In the genomic region with DNA sequence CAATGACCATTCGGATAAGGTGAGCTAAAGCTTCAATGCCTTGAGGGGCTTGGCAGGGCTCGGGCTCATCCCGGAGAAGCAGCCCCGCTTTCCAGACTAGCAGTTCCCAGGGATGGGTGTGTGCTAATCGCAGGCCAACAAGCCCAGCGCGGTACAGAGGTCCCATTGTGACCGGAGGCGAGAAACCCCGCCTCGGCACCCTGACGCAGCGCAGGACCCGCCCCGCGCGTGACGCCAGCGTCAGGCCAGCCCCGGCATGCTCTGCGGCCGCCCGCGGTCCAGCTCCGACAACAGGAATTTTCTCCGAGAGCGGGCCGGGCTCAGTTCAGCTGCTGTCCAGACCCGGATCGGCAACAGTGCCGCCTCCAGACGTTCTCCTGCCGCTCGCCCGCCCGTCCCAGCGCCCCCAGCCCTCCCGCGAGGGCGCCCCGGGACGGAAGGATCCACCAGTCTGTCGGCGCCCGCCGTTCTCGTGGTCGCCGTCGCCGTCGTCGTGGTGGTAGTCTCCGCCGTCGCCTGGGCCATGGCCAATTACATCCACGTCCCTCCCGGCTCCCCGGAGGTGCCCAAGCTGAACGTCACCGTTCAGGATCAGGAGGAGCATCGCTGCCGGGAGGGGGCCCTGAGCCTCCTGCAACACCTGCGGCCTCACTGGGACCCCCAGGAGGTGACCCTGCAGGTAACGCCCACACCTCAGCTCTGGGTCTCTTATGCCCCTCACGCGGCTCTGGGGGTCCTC, we compare ENCODE assay signal across 8 cellular contexts. TPM values are rescaled to one million over a fixed set of nuclear protein-coding genes. Genes with fewer than 3 reads are reported as not detected.
A peak's percentile ranks its signal among the peaks of the same experiment; 100 is the strongest.
DNase-seq lines count a peak whose midpoint lies in the region; ATAC-seq and TF ChIP-seq lines count a peak whose summit lies in the region.

A gene with protein sequence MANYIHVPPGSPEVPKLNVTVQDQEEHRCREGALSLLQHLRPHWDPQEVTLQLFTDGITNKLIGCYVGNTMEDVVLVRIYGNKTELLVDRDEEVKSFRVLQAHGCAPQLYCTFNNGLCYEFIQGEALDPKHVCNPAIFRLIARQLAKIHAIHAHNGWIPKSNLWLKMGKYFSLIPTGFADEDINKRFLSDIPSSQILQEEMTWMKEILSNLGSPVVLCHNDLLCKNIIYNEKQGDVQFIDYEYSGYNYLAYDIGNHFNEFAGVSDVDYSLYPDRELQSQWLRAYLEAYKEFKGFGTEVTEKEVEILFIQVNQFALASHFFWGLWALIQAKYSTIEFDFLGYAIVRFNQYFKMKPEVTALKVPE (plus strand): TSS at position 264 of the 739 bp plus-strand sequence. CDS start 260 bp downstream, at position 524.

- H3K9me2 ChIP-seq in SU-DHL-6 (replicated peaks; ENCODE audit: insufficient read depth, low read length), result no peaks in the 10 kb centered on the region

- ATAC-seq in HG02571 (IDR thresholded peaks at IDR 0.05; ENCODE audit: unreplicated experiment) (peak; percentile 98), Right ventricle myocardium superior (ENCODE audit: poor library complexity) (peak; percentile 100)

- no peaks in the 10 kb centered on the region for H3K27me3 ChIP-seq in SU-DHL-6 (ENCODE audit: low read length)
- H3K27me3 ChIP-seq in parathyroid adenoma (ENCODE audit: control insufficient read depth, insufficient read depth, low read length), result no peaks in the 10 kb centered on the region
- no peaks in the 10 kb centered on the region for H3K27me3 ChIP-seq in tibial nerve

- H2AFZ ChIP-seq in SU-DHL-6 (ENCODE audit: low read depth, low read length, severe bottlenecking), result peak within 1 kb of the TSS; percentile 82
- peak within 1 kb of the TSS; percentile 99 for H2AFZ ChIP-seq in parathyroid adenoma

- peak within 1 kb of the TSS; percentile 97 for H3K4me2 ChIP-seq in SU-DHL-6 (ENCODE audit: low read depth, low read length, poor library complexity, severe bottlenecking)
- peak within 1 kb of the TSS; percentile 67 for H3K4me2 ChIP-seq in parathyroid adenoma (ENCODE audit: low read length)

- peak; percentile 97 to 99 for TF ChIP-seq POLR2A in tibial nerve (IDR thresholded peaks at IDR 0.05)

- DNase-seq in NCI-H1048 (lab: John Stamatoyannopoulos, UW), result peak; percentile 90
- DNase-seq in activated naive CD8-positive, alpha-beta T cell treated with anti-CD3 and anti-CD28 coated beads, Interleukin-2, amount 50 U/mL, for 16 hours (ENCODE audit: low read depth, low spot score), result peak; percentile 67
- DNase-seq in Right ventricle myocardium superior, result peak; percentile 97
- peak; percentile 90 for DNase-seq in tibial nerve (ENCODE audit: low spot score in 2 of 2)

- H3F3A ChIP-seq in SU-DHL-6 (ENCODE audit: insufficient read depth), result no peaks in the 10 kb centered on the region; the same call in 1 of the 2 replicates

- peak within 1 kb of the TSS; percentile 42 for H3K27ac ChIP-seq in SU-DHL-6 (ENCODE audit: low read depth, low read length)
- H3K27ac ChIP-seq in parathyroid adenoma, result peak within 1 kb of the TSS; percentile 90
- peak within 1 kb of the TSS; percentile 96 to 100 (median 98) for H3K27ac ChIP-seq in tibial nerve

- intact Hi-C loops in Right ventricle myocardium superior (cut with DNase I), result loop anchor here (5.0 kb wide), 1 partner anchor 83 kb away; a partner anchor contains a TSS

- H4K20me1 ChIP-seq in SU-DHL-6 (ENCODE audit: low read depth, low read length), result peaks cover 25% of the 10 kb centered on the region

- peak; percentile 90 to 100 for TF ChIP-seq EP300 in tibial nerve (IDR thresholded peaks at IDR 0.05)

- peak within 1 kb of the TSS; percentile 92 for H3K4me3 ChIP-seq in GM08714 (ENCODE audit: low read length)
- H3K4me3 ChIP-seq in SU-DHL-6 (ENCODE audit: insufficient read depth, low read length, poor library complexity, severe bottlenecking), result peak within 1 kb of the TSS; percentile 85
- H3K4me3 ChIP-seq in parathyroid adenoma (ENCODE audit: low read depth, low read length), result peak within 1 kb of the TSS; percentile 68
- H3K4me3 ChIP-seq in tibial nerve, result peak within 1 kb of the TSS; percentile 69 to 96 (median 92)

- H3K36me3 ChIP-seq in SU-DHL-6 (ENCODE audit: low read length), result peaks cover 13% of the 10 kb centered on the region; the same call in 1 of the 2 replicates
- H3K36me3 ChIP-seq in parathyroid adenoma (ENCODE audit: control insufficient read depth, insufficient read depth, low read length), result no peaks in the 10 kb centered on the region
- H3K36me3 ChIP-seq in tibial nerve, result no peaks in the 10 kb centered on the region

- H3K79me2 ChIP-seq in SU-DHL-6 (ENCODE audit: insufficient read depth, low read length) (peaks cover 50% of the 10 kb centered on the region), parathyroid adenoma (peaks cover 7% of the 10 kb centered on the region)

- peak within 1 kb of the TSS; percentile 69 for H3K9ac ChIP-seq in SU-DHL-6 (ENCODE audit: low read length)
- H3K9ac ChIP-seq in parathyroid adenoma, result peak within 1 kb of the TSS; percentile 61

- no peaks in the 10 kb centered on the region for H3K4me1 ChIP-seq in parathyroid adenoma
- peaks cover 0 to 36% (median 9%) of the 10 kb centered on the region in 4 donors for H3K4me1 ChIP-seq in tibial nerve

- TF ChIP-seq CTCF in SU-DHL-6 (IDR thresholded peaks at IDR 0.05; ENCODE audit: insufficient read depth, low read length, poor library complexity, severe bottlenecking), result no peak
- no peak for TF ChIP-seq CTCF in parathyroid adenoma (IDR thresholded peaks at IDR 0.05)
- TF ChIP-seq CTCF in tibial nerve (IDR thresholded peaks at IDR 0.05), result peak in 2 of 5 experiments; percentile 19 to 52

- no peaks in the 10 kb centered on the region for H3K9me3 ChIP-seq in SU-DHL-6 (ENCODE audit: insufficient read depth, low read length)
- H3K9me3 ChIP-seq in parathyroid adenoma (ENCODE audit: control insufficient read depth, low read length), result no peaks in the 10 kb centered on the region
- no peaks in the 10 kb centered on the region for H3K9me3 ChIP-seq in tibial nerve

- 1% methylated on average over 14 to 53 of the region's 67 CpGs for WGBS in tibial nerve, 2 donors

RNA-seq across cellular contexts. Expression of the gene that starts here (rescaled TPM):
- total RNA-seq in Right ventricle myocardium superior (14.4 TPM), tibial nerve (10 to 100 TPM; 31.5 to 43.9 (median 36.8) TPM)

Comparison
In these comparisons a context has a peak if more than half of its experiments do, and no peak if none do; other contexts are left out.
1. Peak in every context shown above with its lines: DNase-seq, ATAC-seq, H3K4me3 ChIP-seq and H3K27ac ChIP-seq.
2. H3K27ac ChIP-seq: peak in every context shown above with its lines; median percentile 98 in tibial nerve; 90 in parathyroid adenoma; 42 in SU-DHL-6.